Comparison of ENCODE assay signal across 9 cellular contexts in the genomic region with DNA sequence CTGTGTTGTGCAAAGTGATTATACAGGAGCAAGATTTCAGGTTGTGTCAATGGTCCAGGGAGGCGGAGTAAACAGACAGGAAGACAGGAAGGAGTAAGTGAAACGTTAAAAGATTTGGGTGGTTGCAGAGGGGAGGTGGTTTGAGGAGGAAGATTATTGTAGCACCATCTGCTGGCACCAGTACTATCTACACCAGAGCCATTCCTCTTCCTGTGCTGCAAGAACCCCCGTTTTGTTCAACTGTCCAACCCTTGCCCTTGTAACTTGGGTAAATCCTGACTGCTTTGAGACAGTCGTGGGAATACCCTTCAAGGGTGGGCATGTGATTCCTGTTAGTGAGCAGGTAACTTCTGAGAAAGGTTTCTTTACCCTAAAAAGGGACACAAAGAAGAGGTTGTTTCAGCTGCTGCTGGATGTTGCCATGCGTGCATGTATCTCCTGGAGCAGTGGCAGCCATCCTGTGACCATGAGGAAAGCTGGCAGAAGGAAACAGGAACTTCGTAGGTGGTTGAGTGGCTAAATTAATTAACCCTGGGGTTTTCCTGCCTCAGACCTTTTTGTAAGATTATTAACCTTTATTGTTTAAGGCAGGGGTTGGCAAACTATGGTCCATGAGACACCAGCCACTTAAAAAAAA.
DNase-seq lines count a peak whose midpoint lies in the region; ATAC-seq and TF ChIP-seq lines count a peak whose summit lies in the region.
"Had no signal": no experiment of that assay in that cellular context is flagged by ENCODE, and none has a peak within 500 bp of the region (broad histone marks: within the 10 kb centered on the region; RNA-seq: fewer than 3 reads in every experiment).

No MANE protein-coding gene starts in this region.

- peaks cover 70% of the 10 kb centered on the region for H3K4me1 Mint-ChIP-seq in activated T-cell treated with anti-CD3 and anti-CD28 coated beads, Interleukin-2, amount 50 U/mL, for 4 hours (ENCODE audit: low read depth)

- DNase-seq in ELF-1 (ENCODE audit: low read depth, low spot score), result peak; percentile 40
- peak; percentile 93 to 96 for DNase-seq in Kasumi-1 (lab: John Stamatoyannopoulos, UW)
- DNase-seq in activated T-cell treated with anti-CD3 and anti-CD28 coated beads, Interleukin-2, amount 50 U/mL, for 4 hours, result peak; percentile 18
- no peak for DNase-seq in right lobe of liver
- no peak for DNase-seq in NCI-H1105 treated with DMSO at 0.1 percent for 48 hours (lab: John Stamatoyannopoulos, UW)
- no peak for DNase-seq in islet precursor cell
- no peak for DNase-seq in posterior cingulate gyrus
- no peak for DNase-seq in tibial artery

- no peak overlapping the region for H3K4me3 Mint-ChIP-seq in activated T-cell treated with anti-CD3 and anti-CD28 coated beads, Interleukin-2, amount 50 U/mL, for 4 hours

- H3K36me3 ChIP-seq in right lobe of liver, result no peaks in the 10 kb centered on the region
- no peaks in the 10 kb centered on the region for H3K36me3 ChIP-seq in tibial artery

- H3K9me3 ChIP-seq in right lobe of liver, result no peaks in the 10 kb centered on the region
- H3K9me3 ChIP-seq in tibial artery, result no peaks in the 10 kb centered on the region

- TF ChIP-seq CTCF in right lobe of liver (IDR thresholded peaks at IDR 0.05), result peak; percentile 22 to 44 (median 34)
- no peak for TF ChIP-seq CTCF in tibial artery (IDR thresholded peaks at IDR 0.05)

- H3K4me1 ChIP-seq in right lobe of liver (peaks cover 0 to 9% (median 2%) of the 10 kb centered on the region in 4 donors), tibial artery (peaks cover 0 to 8% (median 3%) of the 10 kb centered on the region in 4 donors)

- TF ChIP-seq POLR2A in right lobe of liver (IDR thresholded peaks at IDR 0.05), result no peak

- H3K4me3 ChIP-seq in right lobe of liver, result no peak overlapping the region
- H3K4me3 ChIP-seq in tibial artery, result no peak overlapping the region

- peak; percentile 84 for ATAC-seq in activated T-cell treated with anti-CD3 and anti-CD28 coated beads, Interleukin-2, amount 50 U/mL, for 4 hours
- peak; percentile 74 to 84 (median 80) for ATAC-seq in right lobe of liver

- no peaks in the 10 kb centered on the region for H3K27me3 Mint-ChIP-seq in activated T-cell treated with anti-CD3 and anti-CD28 coated beads, Interleukin-2, amount 50 U/mL, for 4 hours (ENCODE audit: low read depth)

- WGBS in right lobe of liver (ENCODE audit: insufficient coverage, low coverage, low lambda C conversion rate, missing lambda C conversion rate), result 65% methylated on average over 6 of the region's 6 CpGs

- intact Hi-C loops in right lobe of liver (cut with DNase I), result no loop called here
- intact Hi-C loops in posterior cingulate gyrus (cut with DNase I), result loop anchor here (10.0 kb wide), 1 partner anchor 122 kb away; a partner anchor contains a TSS
- intact Hi-C loops in tibial artery (cut with DNase I; ENCODE audit: low total_unique reads), result no loop called here

- H3K27me3 ChIP-seq in right lobe of liver (no peaks in the 10 kb centered on the region), tibial artery (no peaks in the 10 kb centered on the region)

- no peaks in the 10 kb centered on the region for H3K36me3 Mint-ChIP-seq in activated T-cell treated with anti-CD3 and anti-CD28 coated beads, Interleukin-2, amount 50 U/mL, for 4 hours (ENCODE audit: insufficient read depth)

- H3K27ac ChIP-seq in right lobe of liver, result no peak overlapping the region
- no peak overlapping the region for H3K27ac ChIP-seq in tibial artery
- H3K27ac ChIP-seq: KMS-11 had no signal

- no peaks in the 10 kb centered on the region for H3K9me3 Mint-ChIP-seq in activated T-cell treated with anti-CD3 and anti-CD28 coated beads, Interleukin-2, amount 50 U/mL, for 4 hours

Comparison
In these comparisons a context has a peak if more than half of its experiments do, and no peak if none do; other contexts are left out.
1. DNase-seq: peak in ELF-1 (single experiment), Kasumi-1 (2 of 2) and activated T-cell treated with anti-CD3 and anti-CD28 coated beads, Interleukin-2, amount 50 U/mL, for 4 hours (single experiment); none in right lobe of liver (0 of 3), NCI-H1105 treated with DMSO at 0.1 percent for 48 hours (single experiment), islet precursor cell (single experiment), posterior cingulate gyrus (0 of 10) and tibial artery (0 of 2).
2. CTCF ChIP-seq: peak in right lobe of liver (4 of 4); none in tibial artery (0 of 2).